ENCODE assay signal across 9 cellular contexts in the genomic region with DNA sequence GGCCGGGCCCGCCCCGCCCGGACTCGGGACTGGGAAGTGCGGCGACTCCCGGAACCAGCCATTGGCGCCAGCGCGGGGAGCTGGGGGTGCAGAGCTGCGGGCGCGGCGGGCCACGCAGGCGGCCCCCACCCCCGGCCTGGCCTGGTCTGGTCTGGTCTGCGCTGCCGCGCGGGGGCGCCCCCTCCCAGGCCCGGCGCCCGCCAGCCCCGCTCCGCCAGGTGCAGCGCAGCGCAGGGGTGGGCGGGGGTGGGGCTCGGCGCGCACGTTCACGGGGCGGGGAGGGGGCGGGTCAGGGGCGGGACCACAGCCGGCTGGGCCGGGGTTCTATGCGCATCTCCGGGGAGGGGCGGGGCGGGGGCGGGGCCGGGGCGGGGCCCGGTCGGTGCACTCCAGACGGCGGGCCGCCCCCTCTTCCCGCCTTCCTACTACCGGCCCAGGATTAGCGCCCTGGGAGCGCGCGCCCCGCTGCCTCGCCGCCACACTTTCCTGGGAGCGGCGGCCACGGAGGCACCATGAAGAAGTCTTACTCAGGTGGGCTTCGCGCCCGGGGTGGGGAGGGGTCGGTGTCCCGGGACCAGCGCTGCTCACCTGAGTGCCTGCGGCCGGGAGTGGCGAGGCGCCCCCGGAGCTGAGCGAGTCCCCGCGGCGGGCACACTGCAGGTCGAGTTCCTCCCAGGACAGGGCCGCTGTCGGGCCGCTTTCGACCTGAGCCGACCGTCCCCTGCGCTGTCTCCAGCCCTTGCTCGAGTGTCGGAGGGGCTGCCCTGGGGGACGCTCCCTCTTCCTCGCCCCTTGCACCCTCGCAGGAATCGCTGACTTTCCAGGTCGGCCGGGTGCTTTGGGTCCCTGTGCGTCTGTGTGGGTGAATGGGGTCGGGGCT.
DNase-seq lines count a peak whose midpoint lies in the region; ATAC-seq, FAIRE-seq and TF ChIP-seq lines count a peak whose summit lies in the region.
"Had no signal": no experiment of that assay in that cellular context is flagged by ENCODE, and none has a peak within 500 bp of the region (broad histone marks: within the 10 kb centered on the region; RNA-seq: fewer than 3 reads in every experiment).

No MANE protein-coding gene starts in this region.

- FAIRE-seq in bronchial epithelial cell (lab: Jason Lieb, UNC), result no peak
- FAIRE-seq: endometrium had no signal

- DNase-seq in GDM1 (lab: John Stamatoyannopoulos, UW), result peak; percentile 21
- peak; percentile 6 for DNase-seq in GOT3 (lab: John Stamatoyannopoulos, UW)
- DNase-seq in NCI-H1105 treated with DMSO at 0.1 percent for 48 hours (lab: John Stamatoyannopoulos, UW), result peak; percentile 63
- DNase-seq in WERI-Rb-1, result peak; percentile 89
- DNase-seq in bronchial epithelial cell (ENCODE audit: low read depth), result peak; percentile 33
- DNase-seq in left colon, result peak; percentile 74 to 81
- peak; percentile 56 for DNase-seq in stimulated activated CD4-positive, alpha-beta T cell treated with anti-CD3 and anti-CD28 coated beads, Interleukin-4, amount 100 ng/mL, for 24 hours
- DNase-seq in NAMALWA (ENCODE audit: low spot score), result no peak

- H3K27ac ChIP-seq in WERI-Rb-1, result peak overlapping the region; percentile 99

- peaks cover 43% of the 10 kb centered on the region for H3K36me3 ChIP-seq in WERI-Rb-1
- peaks cover 3% of the 10 kb centered on the region for H3K36me3 ChIP-seq in bronchial epithelial cell (ENCODE audit: control insufficient read depth, insufficient read depth, low read length)

- H3K9me3 ChIP-seq in WERI-Rb-1 (ENCODE audit: severe bottlenecking), result no peaks in the 10 kb centered on the region

- peak; percentile 60 for ATAC-seq in left colon

- peak overlapping the region; percentile 88 for H3K4me3 ChIP-seq in WERI-Rb-1 (ENCODE audit: low read depth, low read length)
- H3K4me3 ChIP-seq in bronchial epithelial cell (ENCODE audit: low read depth, low read length), result peak overlapping the region; percentile 92

- intact Hi-C loops in left colon (cut with DNase I, micrococcal nuclease), result no loop called here

- H3K27me3 ChIP-seq in WERI-Rb-1 (ENCODE audit: insufficient read depth, low read depth, severe bottlenecking) (no peaks in the 10 kb centered on the region), bronchial epithelial cell (ENCODE audit: control insufficient read depth, insufficient read depth, low read length) (no peaks in the 10 kb centered on the region)

- peak; percentile 65 for TF ChIP-seq CTCF in WERI-Rb-1 (IDR thresholded peaks at IDR 0.05; ENCODE audit: low read depth, low read length)
- TF ChIP-seq CTCF in bronchial epithelial cell (IDR thresholded peaks at IDR 0.05; ENCODE audit: insufficient read depth, low read length, severe bottlenecking), result peak; percentile 27
